ENCODE assay signal across 8 cellular contexts in the genomic region with DNA sequence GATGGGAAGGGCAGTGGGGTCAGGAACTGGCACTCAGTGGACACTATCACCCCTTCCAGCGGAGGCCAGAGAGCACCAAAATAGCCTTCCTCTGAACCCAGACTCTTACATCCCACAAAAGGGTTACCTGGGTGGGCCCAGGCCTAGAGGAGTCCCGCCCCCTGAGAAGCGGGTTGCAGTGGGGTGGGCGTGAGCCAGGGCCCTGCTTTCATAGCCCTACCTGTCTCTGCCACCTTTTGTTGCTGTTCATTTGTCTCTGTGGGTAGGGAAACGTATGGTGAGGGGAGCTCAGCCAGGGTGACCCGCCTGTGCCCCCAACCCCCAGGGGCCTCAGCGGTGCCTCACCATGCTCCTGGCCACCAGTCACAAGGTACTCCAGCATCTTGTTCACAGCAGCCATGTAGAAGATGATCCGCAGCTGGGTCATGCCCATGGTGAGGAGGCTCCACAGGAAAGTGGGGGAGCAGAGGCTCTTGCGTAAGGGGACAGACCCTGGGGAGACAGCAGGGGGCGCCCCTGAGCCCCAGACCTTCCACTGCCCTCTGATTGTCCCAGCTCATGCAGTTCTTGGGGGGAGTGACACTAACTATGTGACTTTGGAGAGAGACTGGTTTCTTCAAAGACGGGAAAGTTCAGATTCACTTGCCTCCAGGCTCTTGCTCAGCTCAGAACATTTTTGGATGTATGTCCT. TPM values are rescaled to one million over a fixed set of nuclear protein-coding genes. Genes with fewer than 3 reads are reported as not detected.
DNase-seq lines count a peak whose midpoint lies in the region; ATAC-seq and TF ChIP-seq lines count a peak whose summit lies in the region.

No MANE protein-coding gene starts in this region.

- H3K4me1 ChIP-seq in IMR-90 (ENCODE audit: control insufficient read depth, insufficient read depth, low read length), result no peaks in the 10 kb centered on the region

- no peak overlapping the region for H3K4ac ChIP-seq in IMR-90 (ENCODE audit: low read depth, low read length)

- dilution Hi-C loops in IMR-90 (cut with HindIII; ENCODE audit: low sequenced_read_pairs, unreplicated experiment), result no loop called here

- H2BK120ac ChIP-seq in IMR-90 (ENCODE audit: low read depth, low read length), result no peak overlapping the region

- H3K27me3 Mint-ChIP-seq in activated CD4-positive, alpha-beta T cell treated with anti-CD3 and anti-CD28 coated beads, Interleukin-2, amount 10 ng/mL, durations not matched to agents 7 days and 5 days, result no peaks in the 10 kb centered on the region

- no peak overlapping the region for H4K5ac ChIP-seq in IMR-90 (ENCODE audit: low read depth, low read length)

- no peak overlapping the region for H3K18ac ChIP-seq in IMR-90 (ENCODE audit: low read depth, low read length)

- H3K27me3 ChIP-seq in IMR-90 (ENCODE audit: control insufficient read depth, insufficient read depth, low read length), result no peaks in the 10 kb centered on the region

- no peak overlapping the region for H3K4me2 ChIP-seq in IMR-90 (ENCODE audit: low read depth, low read length)

- no peaks in the 10 kb centered on the region; the same call in 1 of the 2 replicates for H3K9me1 ChIP-seq in IMR-90 (ENCODE audit: insufficient read depth, low read length)

- no peak overlapping the region for H2BK5ac ChIP-seq in IMR-90 (ENCODE audit: low read depth, low read length, poor library complexity, severe bottlenecking)

- H3K9ac ChIP-seq in IMR-90 (ENCODE audit: low read depth, low read length), result no peak overlapping the region

- H3K56ac ChIP-seq in IMR-90 (ENCODE audit: extremely low read depth, insufficient read depth, low read length), result no peak overlapping the region

- no peak overlapping the region for H2AK5ac ChIP-seq in IMR-90 (ENCODE audit: low read depth, low read length)

- ATAC-seq in IMR-90 (ENCODE audit: low read depth) (peak; percentile 48; the same call in 1 of the 2 replicates), sciatic nerve (peak; percentile 46), HG03460 (IDR thresholded peaks at IDR 0.05; ENCODE audit: unreplicated experiment) (no peak), HG02938 (IDR thresholded peaks at IDR 0.05; ENCODE audit: unreplicated experiment) (no peak)

- peak; percentile 52 for DNase-seq in Daoy (ENCODE audit: low read depth)
- no peak for DNase-seq in IMR-90
- peak; percentile 65 for DNase-seq in activated CD4-positive, alpha-beta T cell treated with anti-CD3 and anti-CD28 coated beads, Interleukin-2, amount 10 ng/mL, durations not matched to agents 7 days and 5 days
- DNase-seq in erythroblast (lab: John Stamatoyannopoulos, UW), result peak; percentile 79 to 86
- DNase-seq in sciatic nerve (ENCODE audit: low spot score), result no peak
- no peak for DNase-seq in NCI-H2107 treated with DMSO at 0.1 percent for 48 hours (lab: John Stamatoyannopoulos, UW; ENCODE audit: unreplicated experiment)

- H2AK9ac ChIP-seq in IMR-90 (replicated peaks; ENCODE audit: low read depth, low read length, poor library complexity), result no peak overlapping the region

- no peak overlapping the region for H3K27ac Mint-ChIP-seq in activated CD4-positive, alpha-beta T cell treated with anti-CD3 and anti-CD28 coated beads, Interleukin-2, amount 10 ng/mL, durations not matched to agents 7 days and 5 days

- H4K20me1 ChIP-seq in IMR-90 (ENCODE audit: insufficient read depth, low read length), result no peaks in the 10 kb centered on the region; the same call in 1 of the 2 replicates

- H3K4me1 Mint-ChIP-seq in activated CD4-positive, alpha-beta T cell treated with anti-CD3 and anti-CD28 coated beads, Interleukin-2, amount 10 ng/mL, durations not matched to agents 7 days and 5 days, result peaks cover 10% of the 10 kb centered on the region

- H3K4me3 Mint-ChIP-seq in activated CD4-positive, alpha-beta T cell treated with anti-CD3 and anti-CD28 coated beads, Interleukin-2, amount 10 ng/mL, durations not matched to agents 7 days and 5 days, result no peak overlapping the region

- H2BK15ac ChIP-seq in IMR-90 (ENCODE audit: low read depth, low read length), result no peak overlapping the region

- H3K36me3 Mint-ChIP-seq in activated CD4-positive, alpha-beta T cell treated with anti-CD3 and anti-CD28 coated beads, Interleukin-2, amount 10 ng/mL, durations not matched to agents 7 days and 5 days (ENCODE audit: low read depth), result peaks cover 12% of the 10 kb centered on the region

- H3K9me3 Mint-ChIP-seq in activated CD4-positive, alpha-beta T cell treated with anti-CD3 and anti-CD28 coated beads, Interleukin-2, amount 10 ng/mL, durations not matched to agents 7 days and 5 days, result no peaks in the 10 kb centered on the region

- in situ Hi-C loops in IMR-90 (cut with MboI; ENCODE audit: low sequenced_read_pairs), result loop anchor here (10.0 to 25.0 kb wide), 2 partner anchors 153 to 1021 kb away; a partner anchor contains a TSS

- peak; percentile 47 for TF ChIP-seq CTCF in IMR-90 (conservative IDR thresholded peaks at IDR 0.05; ENCODE audit: low read depth, low read length)

- no peak overlapping the region for H2AFZ ChIP-seq in IMR-90 (replicated peaks; ENCODE audit: low read length, poor library complexity)

- no peak overlapping the region for H3K27ac ChIP-seq in IMR-90 (ENCODE audit: insufficient read depth, low read length)

- H3K9me3 ChIP-seq in IMR-90 (ENCODE audit: control insufficient read depth, insufficient read depth, low read length), result no peaks in the 10 kb centered on the region

- POLR2A ChIA-PET in IMR-90 (lab: Charles Lee; ENCODE audit: unreplicated experiment), result no interaction called here
- POLR2A ChIA-PET in activated CD4-positive, alpha-beta T cell treated with anti-CD3 and anti-CD28 coated beads, Interleukin-2, amount 10 ng/mL, durations not matched to agents 7 days and 5 days (lab: Charles Lee), result interaction anchor here (0.9 kb wide), 1 partner anchor 35 kb away, joined by 3 read pairs; no protein-coding TSS in a partner anchor

- no peak overlapping the region for H4K91ac ChIP-seq in IMR-90 (ENCODE audit: insufficient read depth, low read depth, low read length)

- no peak overlapping the region for H3K23ac ChIP-seq in IMR-90 (ENCODE audit: low read depth, low read length)

- no peak overlapping the region for H3K14ac ChIP-seq in IMR-90 (replicated peaks; ENCODE audit: low read depth, low read length)

- CTCF ChIA-PET in IMR-90 (lab: Yijun Ruan, JAX), result interaction anchor here (1.0 to 2.5 kb wide), 3 partner anchors 24 to 35 kb away, joined by 3 to 9 read pairs (median 8); a partner anchor contains a TSS
- CTCF ChIA-PET in activated CD4-positive, alpha-beta T cell treated with anti-CD3 and anti-CD28 coated beads, Interleukin-2, amount 10 ng/mL, durations not matched to agents 7 days and 5 days (lab: Charles Lee), result interaction anchor here (0.6 to 2.4 kb wide), 19 partner anchors 8 to 152 kb away, joined by 3 to 15 read pairs (median 4); a partner anchor contains a TSS

- H3K4me3 ChIP-seq in IMR-90 (ENCODE audit: insufficient read depth, low read depth, low read length), result no peak overlapping the region

- no peak for TF ChIP-seq POLR2A in IMR-90 (IDR thresholded peaks at IDR 0.05; ENCODE audit: low read depth, low read length)
- no peak for TF ChIP-seq POLR2A in erythroblast (IDR thresholded peaks at IDR 0.05; ENCODE audit: low read length)

- no TSS peak for BruUV-seq in IMR-90 (replicated peaks; lab: Mats Ljungman, UMichigan)

- no peak overlapping the region for H4K8ac ChIP-seq in IMR-90 (ENCODE audit: low read depth in 2 of 2, low read length in 2 of 2)

- H3K36me3 ChIP-seq in IMR-90 (ENCODE audit: control insufficient read depth, insufficient read depth, low read length), result peaks cover 39% of the 10 kb centered on the region

- H3K79me1 ChIP-seq in IMR-90 (ENCODE audit: low read depth in 1 of 2, low read length in 2 of 2), result no peaks in the 10 kb centered on the region; a peak in 1 of 4 replicates

- intact Hi-C loops in IMR-90 (cut with micrococcal nuclease), result no loop called here
- intact Hi-C loops in sciatic nerve (cut with DNase I), result no loop called here

- 80% methylated on average over 1 of the region's 11 CpGs; no CpG with 5 or more reads in 1 of the 2 experiments for WGBS in IMR-90 (ENCODE audit: extremely low coverage in 2 of 2, insufficient read length in 1 of 2), 2 experiments

- no peak overlapping the region for H2BK20ac ChIP-seq in IMR-90 (ENCODE audit: low read depth, low read length)

- TF ChIP-seq RAD21 in IMR-90 (IDR thresholded peaks at IDR 0.05; ENCODE audit: low read length), result peak; percentile 34

RNA-seq across cellular contexts. Expression of a gene that starts 24.0 kb away (rescaled TPM):
- total RNA-seq in Daoy (2014; rRNA removed; shearing (Covaris generic)), result 5.6 and 9.0 TPM in 2 replicates
- total RNA-seq in IMR-90 (2012; rRNA removed) (8.6 and 10.0 TPM in 2 replicates), sciatic nerve (14.8 TPM)
- 15.9 and 17.0 TPM in 2 replicates for polyA plus RNA-seq in IMR-90 (2012; rRNA removed)
- polyA plus RNA-seq in IMR-90 (2012; cell fraction: cytosol; rRNA removed), result 8.6 and 18.4 TPM in 2 replicates
- polyA plus RNA-seq in IMR-90 (2012; cell fraction: nucleus; rRNA removed; ENCODE audit: low replicate concordance), result 34.7 and 55.4 TPM in 2 replicates
- 10 to 100 TPM; 22.9 to 23.4 TPM for total RNA-seq in activated CD4-positive, alpha-beta T cell treated with anti-CD3 and anti-CD28 coated beads, Interleukin-2, amount 10 ng/mL, durations not matched to agents 7 days and 5 days

RNA-seq across cellular contexts. Expression of a gene that starts 31.2 kb away (rescaled TPM):
- 0.23 TPM in 1 of 2 replicates, not detected in the other for total RNA-seq in Daoy (2014; rRNA removed; shearing (Covaris generic))
- total RNA-seq in IMR-90 (2012; rRNA removed) (not detected in 2 replicates), sciatic nerve (2.5 TPM)
- 0.83 and 1.5 TPM in 2 replicates for polyA plus RNA-seq in IMR-90 (2012; rRNA removed)
- polyA plus RNA-seq in IMR-90 (2012; cell fraction: cytosol; rRNA removed), result 1.2 and 2.7 TPM in 2 replicates
- polyA plus RNA-seq in IMR-90 (2012; cell fraction: nucleus; rRNA removed; ENCODE audit: low replicate concordance), result 0.52 and 0.96 TPM in 2 replicates
- under 1 TPM in 1 of 2 experiments, not detected in 1; 0.35 TPM for total RNA-seq in activated CD4-positive, alpha-beta T cell treated with anti-CD3 and anti-CD28 coated beads, Interleukin-2, amount 10 ng/mL, durations not matched to agents 7 days and 5 days

RNA-seq across cellular contexts. Expression of a gene that starts 39.0 kb away (rescaled TPM):
- total RNA-seq in Daoy (2014; rRNA removed; shearing (Covaris generic)), result 164 and 188 TPM in 2 replicates
- total RNA-seq in IMR-90 (2012; rRNA removed) (70.0 and 96.8 TPM in 2 replicates), sciatic nerve (42.0 TPM)
- 135 and 148 TPM in 2 replicates for polyA plus RNA-seq in IMR-90 (2012; rRNA removed)
- 102 and 363 TPM in 2 replicates for polyA plus RNA-seq in IMR-90 (2012; cell fraction: cytosol; rRNA removed)
- 26.0 and 35.1 TPM in 2 replicates for polyA plus RNA-seq in IMR-90 (2012; cell fraction: nucleus; rRNA removed; ENCODE audit: low replicate concordance)
- total RNA-seq in activated CD4-positive, alpha-beta T cell treated with anti-CD3 and anti-CD28 coated beads, Interleukin-2, amount 10 ng/mL, durations not matched to agents 7 days and 5 days, result 10 to 100 TPM; 87.3 to 97.7 TPM

RNA-seq across cellular contexts. Expression of a gene that starts 45.9 kb away (rescaled TPM):
- total RNA-seq in Daoy (2014; rRNA removed; shearing (Covaris generic)), result not detected in 2 replicates
- not detected in 2 replicates for total RNA-seq in IMR-90 (2012; rRNA removed)
- not detected in 2 replicates for polyA plus RNA-seq in IMR-90 (2012; rRNA removed)
- not detected in 2 replicates for polyA plus RNA-seq in IMR-90 (2012; cell fraction: cytosol; rRNA removed)
- polyA plus RNA-seq in IMR-90 (2012; cell fraction: nucleus; rRNA removed; ENCODE audit: low replicate concordance), result not detected in 2 replicates
- not detected for total RNA-seq in activated CD4-positive, alpha-beta T cell treated with anti-CD3 and anti-CD28 coated beads, Interleukin-2, amount 10 ng/mL, durations not matched to agents 7 days and 5 days
- total RNA-seq in sciatic nerve, result not detected

Comparison
In these comparisons a context has a peak if more than half of its experiments do, and no peak if none do; other contexts are left out.
1. DNase-seq: peak in Daoy (single experiment), activated CD4-positive, alpha-beta T cell treated with anti-CD3 and anti-CD28 coated beads, Interleukin-2, amount 10 ng/mL, durations not matched to agents 7 days and 5 days (single experiment) and erythroblast (2 of 2); none in IMR-90 (single experiment), sciatic nerve (single experiment) and NCI-H2107 treated with DMSO at 0.1 percent for 48 hours (single experiment).
2. ATAC-seq: peak in IMR-90 (single experiment) and sciatic nerve (single experiment); none in HG03460 (single experiment) and HG02938 (single experiment).